In genomic region chr6:42403831-42404230, GRCh38 we compare ENCODE assay signal across 9 cellular contexts. TPM values are rescaled to one million over a fixed set of nuclear protein-coding genes. Genes with fewer than 3 reads are reported as not detected.
A peak's percentile ranks its signal among the peaks of the same experiment; 100 is the strongest.
DNase-seq lines count a peak whose midpoint lies in the region; ATAC-seq, FAIRE-seq and TF ChIP-seq lines count a peak whose summit lies in the region.
"Had no signal": no experiment of that assay in that cellular context is flagged by ENCODE, and none has a peak within 500 bp of the region (broad histone marks: within the 10 kb centered on the region; RNA-seq: fewer than 3 reads in every experiment).

No MANE protein-coding gene starts in this region.

- H3K4me3 ChIP-seq in bronchial epithelial cell (ENCODE audit: low read depth, low read length): no peak overlapping the region

- no peaks in the 10 kb centered on the region for H3K36me3 Mint-ChIP-seq in stimulated activated naive CD8-positive, alpha-beta T cell treated with anti-CD3 and anti-CD28 coated beads, Interleukin-15, Interleukin-2, amounts not matched to agents 100 ng/mL and 50 ng/mL, for 24 hours (ENCODE audit: low read depth)
- H3K36me3 Mint-ChIP-seq in mesothelial cell of epicardium: no peaks in the 10 kb centered on the region

- peak overlapping the region; percentile 53 for H3K27ac Mint-ChIP-seq in stimulated activated naive CD8-positive, alpha-beta T cell treated with anti-CD3 and anti-CD28 coated beads, Interleukin-15, Interleukin-2, amounts not matched to agents 100 ng/mL and 50 ng/mL, for 24 hours
- peak overlapping the region; percentile 91 for H3K27ac Mint-ChIP-seq in mesothelial cell of epicardium

- no peaks in the 10 kb centered on the region for H3K27me3 Mint-ChIP-seq in stimulated activated naive CD8-positive, alpha-beta T cell treated with anti-CD3 and anti-CD28 coated beads, Interleukin-15, Interleukin-2, amounts not matched to agents 100 ng/mL and 50 ng/mL, for 24 hours
- no peaks in the 10 kb centered on the region for H3K27me3 Mint-ChIP-seq in mesothelial cell of epicardium (ENCODE audit: low read depth)

- peaks cover 76% of the 10 kb centered on the region for H3K4me1 Mint-ChIP-seq in stimulated activated naive CD8-positive, alpha-beta T cell treated with anti-CD3 and anti-CD28 coated beads, Interleukin-15, Interleukin-2, amounts not matched to agents 100 ng/mL and 50 ng/mL, for 24 hours (ENCODE audit: low read depth)
- peaks cover 38% of the 10 kb centered on the region for H3K4me1 Mint-ChIP-seq in mesothelial cell of epicardium

- DNase-seq in stimulated activated naive CD8-positive, alpha-beta T cell treated with anti-CD3 and anti-CD28 coated beads, Interleukin-15, Interleukin-2, amounts not matched to agents 100 U/mL and 50 U/mL, for 24 hours: no peak
- peak; percentile 39 for DNase-seq in bronchial epithelial cell (ENCODE audit: low read depth)
- DNase-seq in mesothelial cell of epicardium (ENCODE audit: low spot score in 2 of 2, unreplicated experiment in 2 of 2): no peak
- no peak for DNase-seq in stimulated activated CD4-positive, alpha-beta T cell treated with anti-CD3 and anti-CD28 coated beads, Interleukin-12 subunit alpha, Interleukin-12 subunit beta, amount 100 ng/mL, for 4 hours
- DNase-seq in dermis blood vessel endothelial cell: no peak
- DNase-seq in NCI-H226: no peak
- DNase-seq: NCI-H1048 had no signal

- H3K36me3 ChIP-seq in bronchial epithelial cell (ENCODE audit: control insufficient read depth, insufficient read depth, low read length): no peaks in the 10 kb centered on the region

- no peak for ATAC-seq in stimulated activated naive CD8-positive, alpha-beta T cell treated with anti-CD3 and anti-CD28 coated beads, Interleukin-15, Interleukin-2, amounts not matched to agents 100 U/mL and 50 U/mL, for 24 hours
- ATAC-seq in HG03108 (IDR thresholded peaks at IDR 0.05; ENCODE audit: unreplicated experiment): no peak

- no peak overlapping the region for H3K4me3 Mint-ChIP-seq in stimulated activated naive CD8-positive, alpha-beta T cell treated with anti-CD3 and anti-CD28 coated beads, Interleukin-15, Interleukin-2, amounts not matched to agents 100 ng/mL and 50 ng/mL, for 24 hours
- no peak overlapping the region for H3K4me3 Mint-ChIP-seq in mesothelial cell of epicardium

- H3K9me3 Mint-ChIP-seq in stimulated activated naive CD8-positive, alpha-beta T cell treated with anti-CD3 and anti-CD28 coated beads, Interleukin-15, Interleukin-2, amounts not matched to agents 100 ng/mL and 50 ng/mL, for 24 hours: no peaks in the 10 kb centered on the region
- no peaks in the 10 kb centered on the region for H3K9me3 Mint-ChIP-seq in mesothelial cell of epicardium

- no peak for FAIRE-seq in bronchial epithelial cell (lab: Jason Lieb, UNC)

- H3K27me3 ChIP-seq in bronchial epithelial cell (ENCODE audit: control insufficient read depth, insufficient read depth, low read length): no peaks in the 10 kb centered on the region

- TF ChIP-seq CTCF in bronchial epithelial cell (IDR thresholded peaks at IDR 0.05; ENCODE audit: insufficient read depth, low read length, severe bottlenecking): no peak
- TF ChIP-seq CTCF in mesothelial cell of epicardium (IDR thresholded peaks at IDR 0.05; ENCODE audit: unreplicated experiment): no peak

RNA-seq across cellular contexts. Expression of gene TRERF1, which starts 47.9 kb away (rescaled TPM):
- total RNA-seq in bronchial epithelial cell (1.4 and 1.8 TPM in 2 replicates), mesothelial cell of epicardium (18.6 to 20.3 TPM (median 19.8 TPM) in 3 replicates), dermis blood vessel endothelial cell (0.05 and 0.17 TPM in 2 replicates)
